In the genomic region with DNA sequence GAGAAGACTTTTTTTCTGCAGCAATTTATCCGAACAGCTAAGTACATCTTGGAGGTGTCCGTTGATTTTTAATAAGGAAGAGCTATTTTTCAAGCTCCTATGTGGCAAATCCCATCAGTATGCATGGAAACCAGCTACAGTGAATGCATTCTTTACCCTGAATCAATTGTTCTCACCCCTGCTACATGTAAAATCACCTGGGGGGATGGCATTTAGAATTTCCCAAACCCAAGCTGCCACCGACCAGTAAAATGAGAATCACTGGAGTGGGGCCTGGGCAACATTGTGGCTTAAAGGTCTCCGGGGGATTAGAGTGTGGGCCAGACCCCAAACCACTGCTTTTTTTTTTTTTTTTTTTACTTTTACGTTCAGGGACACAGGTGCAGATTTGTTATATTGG, we compare ENCODE assay signal across 22 cellular contexts. TPM values are rescaled to one million over a fixed set of nuclear protein-coding genes. Genes with fewer than 3 reads are reported as not detected.
DNase-seq lines count a peak whose midpoint lies in the region; ATAC-seq and TF ChIP-seq lines count a peak whose summit lies in the region.
"Had no signal": no experiment of that assay in that cellular context is flagged by ENCODE, and none has a peak within 500 bp of the region (broad histone marks: within the 10 kb centered on the region; RNA-seq: fewer than 3 reads in every experiment).

No MANE protein-coding gene starts in this region.

- H3F3A ChIP-seq in smooth muscle cell (ENCODE audit: low read depth) = no peaks in the 10 kb centered on the region

- H2BK120ac ChIP-seq in H9 (ENCODE audit: low read depth, low read length, poor library complexity, severe bottlenecking) = no peak overlapping the region

- no peak for ATAC-seq in HG02759 (IDR thresholded peaks at IDR 0.05; ENCODE audit: unreplicated experiment)
- ATAC-seq: activated CD4-positive, alpha-beta T cell treated with anti-CD3 and anti-CD28 coated beads for 36 hours; HepG2; left colon; natural killer cell had no signal

- peaks cover 8% of the 10 kb centered on the region; the same call in 1 of the 2 replicates for H3K4me1 ChIP-seq in H9 (ENCODE audit: insufficient read depth, low read length)
- peaks cover 15% of the 10 kb centered on the region for H3K4me1 ChIP-seq in ectodermal cell (ENCODE audit: control insufficient read depth, insufficient read depth, low read length)
- peaks cover 21% of the 10 kb centered on the region for H3K4me1 ChIP-seq in smooth muscle cell (ENCODE audit: low read depth)
- H3K4me1 ChIP-seq in CD4-positive, alpha-beta memory T cell (ENCODE audit: insufficient read depth, low read length) = peaks cover 24% of the 10 kb centered on the region

- no peak overlapping the region for H3K4ac ChIP-seq in H9 (ENCODE audit: low read depth, low read length)

- H3K27me3 Mint-ChIP-seq in H9 (ENCODE audit: low read depth) = no peaks in the 10 kb centered on the region
- H3K27me3 Mint-ChIP-seq in CD4-positive, alpha-beta memory T cell = peaks cover 4 to 10% of the 10 kb centered on the region in 2 donors

- H3K9ac ChIP-seq in H9 (ENCODE audit: extremely low read depth, insufficient read length, low read length) (peak overlapping the region; percentile 94), smooth muscle cell (ENCODE audit: low read depth) (no peak overlapping the region)

- H3T11ph ChIP-seq in H9 (ENCODE audit: low read length) = no peak overlapping the region

- no peak overlapping the region for H2BK12ac ChIP-seq in H9 (ENCODE audit: insufficient read length, low read depth, low read length)

- POLR2A ChIA-PET in CD4-positive, alpha-beta memory T cell (lab: Charles Lee; ENCODE audit: partially characterized antibody) = no interaction called here

- H3K56ac ChIP-seq in H9 (ENCODE audit: insufficient read length, low read depth, low read length) = no peak overlapping the region

- peak overlapping the region in 2 of 3 experiments; percentile 34 to 70; a peak in 4 of 7 replicates for H3K27ac Mint-ChIP-seq in H9
- H3K27ac Mint-ChIP-seq in CD4-positive, alpha-beta memory T cell = no peak overlapping the region
- H3K27ac Mint-ChIP-seq: activated CD4-positive, alpha-beta T cell treated with anti-CD3 and anti-CD28 coated beads for 36 hours; CD4-positive, alpha-beta T cell; natural killer cell had no signal

- no peak overlapping the region for H3K18ac ChIP-seq in H9 (ENCODE audit: insufficient read length, low read depth, low read length)

- H4K8ac ChIP-seq in H9 (replicated peaks; ENCODE audit: insufficient read length, low read depth, low read length) = no peak overlapping the region

- H3K23me2 ChIP-seq in H9 (ENCODE audit: insufficient read length, low read depth, low read length, poor library complexity, severe bottlenecking) = peaks cover 11% of the 10 kb centered on the region

- H3K79me2 ChIP-seq in H9 (ENCODE audit: insufficient read depth, low read length) = peaks cover 35% of the 10 kb centered on the region
- H3K79me2 ChIP-seq in smooth muscle cell (ENCODE audit: low read depth) = peaks cover 20% of the 10 kb centered on the region

- peaks cover 62 to 69% (median 66%) of the 10 kb centered on the region in 3 experiments for H3K36me3 Mint-ChIP-seq in H9 (ENCODE audit: insufficient read depth in 1 of 3, low read depth in 3 of 3)
- H3K36me3 Mint-ChIP-seq in CD4-positive, alpha-beta memory T cell = peaks cover 4 to 6% of the 10 kb centered on the region in 2 donors
- H3K36me3 Mint-ChIP-seq: natural killer cell had no signal

- no peak overlapping the region for H3K23ac ChIP-seq in H9 (ENCODE audit: insufficient read length, low read depth, low read length)

- no peak overlapping the region for H2AK5ac ChIP-seq in H9 (ENCODE audit: insufficient read length, low read length)

- H2BK20ac ChIP-seq in H9 (ENCODE audit: low read depth, low read length, poor library complexity, severe bottlenecking) = no peak overlapping the region

- H3K9me3 ChIP-seq in H9 (ENCODE audit: control insufficient read depth, low read depth, low read length) (no peaks in the 10 kb centered on the region), ectodermal cell (ENCODE audit: control insufficient read depth, low read length) (no peaks in the 10 kb centered on the region), iPS-18c (ENCODE audit: control insufficient read depth, insufficient read depth, low read length) (peaks cover 2% of the 10 kb centered on the region), smooth muscle cell (replicated peaks; ENCODE audit: low read depth) (no peaks in the 10 kb centered on the region)
- H3K9me3 ChIP-seq in CD4-positive, alpha-beta memory T cell (ENCODE audit: control insufficient read depth in 1 of 2, low read length in 2 of 2) = no peaks in the 10 kb centered on the region
- H3K9me3 ChIP-seq: sigmoid colon had no signal

- H3K4me3 ChIP-seq in ectodermal cell (ENCODE audit: insufficient read depth, low read depth, low read length) = peak overlapping the region; percentile 33
- peak overlapping the region; percentile 56 for H3K4me3 ChIP-seq in iPS-18c (ENCODE audit: insufficient read depth, low read depth, low read length)
- H3K4me3 ChIP-seq in smooth muscle cell = no peak overlapping the region
- no peak overlapping the region for H3K4me3 ChIP-seq in CD4-positive, alpha-beta memory T cell (ENCODE audit: low read length in 2 of 2)

- CTCF ChIA-PET in CD4-positive, alpha-beta memory T cell (lab: Charles Lee; ENCODE audit: partially characterized antibody) = interaction anchor here (1.2 to 1.5 kb wide), 2 partner anchors 26 to 41 kb away, joined by 6 read pairs; no protein-coding TSS in a partner anchor

- no peak overlapping the region for H3K27ac ChIP-seq in H9 (ENCODE audit: insufficient read length, low read depth, low read length)
- no peak overlapping the region for H3K27ac ChIP-seq in ectodermal cell (ENCODE audit: insufficient read depth, low read depth, low read length, poor library complexity, severe bottlenecking)
- H3K27ac ChIP-seq in smooth muscle cell (ENCODE audit: low read depth) = no peak overlapping the region
- no peak overlapping the region for H3K27ac ChIP-seq in CD4-positive, alpha-beta memory T cell (ENCODE audit: low read depth, low read length)
- H3K27ac ChIP-seq: dorsolateral prefrontal cortex had no signal

- no CpG with 5 or more reads among the region's 5 CpGs for WGBS in H9 (ENCODE audit: extremely low coverage, insufficient read length, low lambda C conversion rate)
- 60 to 61% methylated on average over 4 of the region's 5 CpGs for WGBS in ectodermal cell, 2 experiments
- 74% methylated on average over 5 of the region's 5 CpGs for WGBS in smooth muscle cell (ENCODE audit: low lambda C conversion rate)

- H3K36me3 ChIP-seq in ectodermal cell (ENCODE audit: control insufficient read depth, insufficient read depth, low read length) = peaks cover 4% of the 10 kb centered on the region
- H3K36me3 ChIP-seq in smooth muscle cell (ENCODE audit: low read depth) = peaks cover under 1% of the 10 kb centered on the region
- H3K36me3 ChIP-seq in CD4-positive, alpha-beta memory T cell (ENCODE audit: insufficient read depth, low read length) = no peaks in the 10 kb centered on the region

- H3K4me2 ChIP-seq in H9 (ENCODE audit: insufficient read depth, insufficient read length, low read length) = peak overlapping the region; percentile 88
- peak overlapping the region; percentile 61 for H3K4me2 ChIP-seq in smooth muscle cell

- no peak overlapping the region for H4K91ac ChIP-seq in H9 (ENCODE audit: insufficient read length, low read depth, low read length)

- no peaks in the 10 kb centered on the region; a peak in 1 of 5 replicates for H3K9me3 Mint-ChIP-seq in H9
- peaks cover 0 to 4% (median 0%) of the 10 kb centered on the region in 8 donors for H3K9me3 Mint-ChIP-seq in CD4-positive, alpha-beta memory T cell
- H3K9me3 Mint-ChIP-seq: central memory CD8-positive, alpha-beta T cell; natural killer cell had no signal

- DNase-seq in H9 (no peak), smooth muscle cell (lab: John Stamatoyannopoulos, UW; ENCODE audit: unreplicated experiment) (no peak), NCI-H510A treated with DMSO at 0.1 percent for 48 hours (lab: John Stamatoyannopoulos, UW) (no peak)
- no peak for DNase-seq in CD4-positive, alpha-beta memory T cell
- DNase-seq: activated CD4-positive, alpha-beta T cell treated with anti-CD3 and anti-CD28 coated beads for 36 hours; activated naive CD4-positive, alpha-beta T cell treated with Interleukin-2 at 50 U/mL for 16 hours; activated T-cell treated with anti-CD3 and anti-CD28 coated beads, Interleukin-2, amount 50 U/mL, for 48 hours; CD4-positive, alpha-beta T cell; dorsolateral prefrontal cortex; foreskin melanocyte; HCEC 1CT; natural killer cell; NCI-H1105 treated with DMSO at 0.1 percent for 48 hours; NCI-H2081; sigmoid colon; substantia nigra had no signal

- H3K79me1 ChIP-seq in H9 (ENCODE audit: insufficient read depth, low read depth, low read length, poor library complexity, severe bottlenecking) = peaks cover 12% of the 10 kb centered on the region

- H3K4me1 Mint-ChIP-seq in H9 = peaks cover 41 to 43% of the 10 kb centered on the region in 2 experiments
- peaks cover 21 to 36% (median 28%) of the 10 kb centered on the region in 4 donors for H3K4me1 Mint-ChIP-seq in CD4-positive, alpha-beta memory T cell

- no peak overlapping the region for H3K14ac ChIP-seq in H9 (ENCODE audit: insufficient read depth, low read length)

- H4K20me1 ChIP-seq in H9 (ENCODE audit: control insufficient read depth, insufficient read depth, insufficient read length) (no peaks in the 10 kb centered on the region), smooth muscle cell (ENCODE audit: low read depth) (peaks cover 2% of the 10 kb centered on the region)

- H2BK5ac ChIP-seq in H9 (ENCODE audit: insufficient read length, low read length) = no peak overlapping the region

- intact Hi-C loops in CD4-positive, alpha-beta memory T cell (cut with micrococcal nuclease) = no loop called here

- H3K4me3 Mint-ChIP-seq in H9 = peak overlapping the region; percentile 88 to 98
- H3K4me3 Mint-ChIP-seq in CD4-positive, alpha-beta memory T cell = no peak overlapping the region
- H3K4me3 Mint-ChIP-seq: activated CD4-positive, alpha-beta T cell treated with anti-CD3 and anti-CD28 coated beads for 36 hours; CD4-positive, alpha-beta T cell; central memory CD8-positive, alpha-beta T cell; natural killer cell had no signal

- H2AFZ ChIP-seq in H9 (ENCODE audit: low read length) (no peak overlapping the region), smooth muscle cell (ENCODE audit: low read depth) (no peak overlapping the region)

- H4K5ac ChIP-seq in H9 (ENCODE audit: insufficient read length, low read depth, low read length) = no peak overlapping the region

- H2BK15ac ChIP-seq in H9 (ENCODE audit: low read depth, low read length) = no peak overlapping the region

- TF ChIP-seq CTCF in H9 (conservative IDR thresholded peaks at IDR 0.05) (no peak), smooth muscle cell (IDR thresholded peaks at IDR 0.05; ENCODE audit: borderline replicate concordance, insufficient read depth, poor library complexity, severe bottlenecking) (no peak)

- H3K27me3 ChIP-seq in H9 (ENCODE audit: insufficient read depth, low read length) = no peaks in the 10 kb centered on the region
- H3K27me3 ChIP-seq in ectodermal cell (ENCODE audit: control insufficient read depth, insufficient read depth, low read length, poor library complexity, severe bottlenecking) = no peaks in the 10 kb centered on the region
- H3K27me3 ChIP-seq in smooth muscle cell (ENCODE audit: low read depth) = no peaks in the 10 kb centered on the region
- no peaks in the 10 kb centered on the region for H3K27me3 ChIP-seq in CD4-positive, alpha-beta memory T cell (ENCODE audit: insufficient read depth, low read length)
- H3K27me3 ChIP-seq: dorsolateral prefrontal cortex, sigmoid colon had no signal

RNA-seq across cellular contexts. Expression of a gene that starts 2.8 kb away (rescaled TPM):
- total RNA-seq in H9 (2021) = 108 and 116 TPM in 2 replicates
- 38.5 TPM for polyA plus RNA-seq in ectodermal cell (2013, experiment 1 of 4)
- 53.4 TPM for polyA plus RNA-seq in ectodermal cell (2013, experiment 2 of 4)
- polyA plus RNA-seq in ectodermal cell (2013, experiment 3 of 4) = 41.2 TPM
- polyA plus RNA-seq in ectodermal cell (2013, experiment 4 of 4) = 43.2 TPM
- 22.0 and 35.2 TPM in 2 replicates for total RNA-seq in smooth muscle cell
- 12.0 and 18.0 TPM in 2 replicates for polyA plus RNA-seq in smooth muscle cell
- total RNA-seq in CD4-positive, alpha-beta memory T cell = 10 to 100 TPM; 35.8 to 37.1 TPM
- 10 to 100 TPM; 22.4 to 26.8 TPM for polyA plus RNA-seq in CD4-positive, alpha-beta memory T cell

Comparison
In these comparisons a context has a peak if more than half of its experiments do, and no peak if none do; other contexts are left out.
1. H3K27ac Mint-ChIP-seq: peak in H9 (2 of 3); none in CD4-positive, alpha-beta memory T cell (0 of 7).
2. H3K4me3 Mint-ChIP-seq: peak in H9 (2 of 2); none in CD4-positive, alpha-beta memory T cell (0 of 8).
3. H3K4me3 ChIP-seq: peak in ectodermal cell (single experiment) and iPS-18c (single experiment); none in smooth muscle cell (single experiment) and CD4-positive, alpha-beta memory T cell (0 of 2).